Comparison of ENCODE assay signal across 8 cellular contexts in the genomic region with DNA sequence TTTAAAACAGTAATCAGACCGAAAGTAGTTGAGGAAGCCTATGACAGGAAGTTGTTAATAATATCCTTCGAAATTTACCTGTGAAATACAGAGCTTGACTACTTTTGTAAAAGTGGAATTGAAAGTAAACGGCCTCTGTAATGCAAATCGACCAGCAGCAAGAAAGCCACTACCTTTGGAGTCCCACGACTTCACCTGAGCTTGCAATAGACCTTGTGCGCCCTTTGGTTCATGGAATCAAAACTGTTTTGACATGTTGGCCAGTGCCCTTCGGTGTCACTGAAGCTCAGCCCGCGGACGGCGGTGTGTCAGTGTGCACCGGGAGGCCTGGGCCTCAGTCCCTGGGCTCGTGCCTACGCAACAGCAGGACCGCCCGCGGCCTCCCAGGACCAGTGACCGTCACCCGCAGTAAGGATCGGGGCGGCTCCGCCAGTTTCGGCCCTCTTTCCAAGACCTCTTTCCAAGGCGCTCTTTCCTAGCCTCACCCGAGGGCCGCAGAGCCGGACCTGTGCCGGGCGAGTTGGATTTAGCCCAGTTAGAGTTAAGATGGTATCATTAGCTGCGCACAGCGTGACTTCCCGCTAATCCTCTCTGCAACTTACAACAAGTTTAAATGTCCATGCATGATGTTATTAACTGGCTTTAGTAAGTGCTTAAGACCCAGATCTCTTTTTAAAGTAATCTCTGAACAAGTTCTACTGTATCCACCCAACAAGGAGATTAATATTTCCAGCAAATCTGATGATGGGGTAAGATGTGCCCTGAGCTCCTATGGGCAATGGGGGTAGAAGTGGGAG.
DNase-seq lines count a peak whose midpoint lies in the region; ATAC-seq lines count a peak whose summit lies in the region.

No MANE protein-coding gene starts in this region.

- H3K27ac Mint-ChIP-seq in activated naive CD8-positive, alpha-beta T cell treated with anti-CD3 and anti-CD28 coated beads, Interleukin-2, amount 10 ng/mL, durations not matched to agents 7 days and 5 days, result no peak overlapping the region
- no peak overlapping the region for H3K27ac Mint-ChIP-seq in activated naive CD8-positive, alpha-beta T cell treated with anti-CD3 and anti-CD28 coated beads, Interleukin-2, amount 50 U/mL, for 24 hours

- H3K27me3 Mint-ChIP-seq in activated naive CD8-positive, alpha-beta T cell treated with anti-CD3 and anti-CD28 coated beads, Interleukin-2, amount 10 ng/mL, durations not matched to agents 7 days and 5 days, result peaks cover 71% of the 10 kb centered on the region
- peaks cover 65% of the 10 kb centered on the region for H3K27me3 Mint-ChIP-seq in activated naive CD8-positive, alpha-beta T cell treated with anti-CD3 and anti-CD28 coated beads, Interleukin-2, amount 50 U/mL, for 24 hours

- ATAC-seq in activated naive CD8-positive, alpha-beta T cell treated with anti-CD3 and anti-CD28 coated beads, Interleukin-2, amount 10 ng/mL, durations not matched to agents 7 days and 5 days (ENCODE audit: low read depth), result no peak
- ATAC-seq in activated naive CD8-positive, alpha-beta T cell treated with anti-CD3 and anti-CD28 coated beads, Interleukin-2, amount 50 U/mL, for 24 hours, result no peak
- ATAC-seq in HG03196 (IDR thresholded peaks at IDR 0.05; ENCODE audit: unreplicated experiment), result peak; percentile 51
- ATAC-seq in sciatic nerve, result peak; percentile 25

- POLR2A ChIA-PET in activated naive CD8-positive, alpha-beta T cell treated with anti-CD3 and anti-CD28 coated beads, Interleukin-2, amount 10 ng/mL, durations not matched to agents 7 days and 5 days (lab: Charles Lee), result no interaction called here

- DNase-seq in activated naive CD8-positive, alpha-beta T cell treated with anti-CD3 and anti-CD28 coated beads, Interleukin-2, amount 10 ng/mL, durations not matched to agents 7 days and 5 days, result no peak
- DNase-seq in activated naive CD8-positive, alpha-beta T cell treated with anti-CD3 and anti-CD28 coated beads, Interleukin-2, amount 50 U/mL, for 24 hours, result no peak
- DNase-seq in sciatic nerve (ENCODE audit: low spot score) (peak; percentile 56), NCI-H1436 (lab: John Stamatoyannopoulos, UW) (no peak), RKO (ENCODE audit: low spot score) (no peak), NCI-H446 treated with DMSO at 0.1 percent for 48 hours (lab: John Stamatoyannopoulos, UW) (no peak)

- peak overlapping the region; percentile 87 for H3K27ac ChIP-seq in cingulate gyrus (ENCODE audit: low read depth, low read length)

- H3K4me1 Mint-ChIP-seq in activated naive CD8-positive, alpha-beta T cell treated with anti-CD3 and anti-CD28 coated beads, Interleukin-2, amount 10 ng/mL, durations not matched to agents 7 days and 5 days, result peaks cover 9% of the 10 kb centered on the region
- H3K4me1 Mint-ChIP-seq in activated naive CD8-positive, alpha-beta T cell treated with anti-CD3 and anti-CD28 coated beads, Interleukin-2, amount 50 U/mL, for 24 hours, result peaks cover 9% of the 10 kb centered on the region

- peak overlapping the region; percentile 47 for H3K4me3 Mint-ChIP-seq in activated naive CD8-positive, alpha-beta T cell treated with anti-CD3 and anti-CD28 coated beads, Interleukin-2, amount 10 ng/mL, durations not matched to agents 7 days and 5 days
- H3K4me3 Mint-ChIP-seq in activated naive CD8-positive, alpha-beta T cell treated with anti-CD3 and anti-CD28 coated beads, Interleukin-2, amount 50 U/mL, for 24 hours, result no peak overlapping the region

- H3K9me3 Mint-ChIP-seq in activated naive CD8-positive, alpha-beta T cell treated with anti-CD3 and anti-CD28 coated beads, Interleukin-2, amount 10 ng/mL, durations not matched to agents 7 days and 5 days, result peaks cover 2% of the 10 kb centered on the region
- peaks cover 14% of the 10 kb centered on the region for H3K9me3 Mint-ChIP-seq in activated naive CD8-positive, alpha-beta T cell treated with anti-CD3 and anti-CD28 coated beads, Interleukin-2, amount 50 U/mL, for 24 hours

- intact Hi-C loops in sciatic nerve (cut with DNase I), result no loop called here

- peaks cover 2% of the 10 kb centered on the region for H3K36me3 Mint-ChIP-seq in activated naive CD8-positive, alpha-beta T cell treated with anti-CD3 and anti-CD28 coated beads, Interleukin-2, amount 10 ng/mL, durations not matched to agents 7 days and 5 days
- peaks cover 9% of the 10 kb centered on the region for H3K36me3 Mint-ChIP-seq in activated naive CD8-positive, alpha-beta T cell treated with anti-CD3 and anti-CD28 coated beads, Interleukin-2, amount 50 U/mL, for 24 hours (ENCODE audit: low read depth)

Comparison
In these comparisons a context has a peak if more than half of its experiments do, and no peak if none do; other contexts are left out.
1. ATAC-seq: peak in HG03196 (single experiment) and sciatic nerve (single experiment); none in activated naive CD8-positive, alpha-beta T cell treated with anti-CD3 and anti-CD28 coated beads, Interleukin-2, amount 10 ng/mL, durations not matched to agents 7 days and 5 days (single experiment) and activated naive CD8-positive, alpha-beta T cell treated with anti-CD3 and anti-CD28 coated beads, Interleukin-2, amount 50 U/mL, for 24 hours (single experiment).